Comparison of ENCODE assay signal across 19 cellular contexts in genomic region chr16:51167170-51167710, GRCh38. TPM values are rescaled to one million over a fixed set of nuclear protein-coding genes. Genes with fewer than 3 reads are reported as not detected.
A peak's percentile ranks its signal among the peaks of the same experiment; 100 is the strongest.
DNase-seq lines count a peak whose midpoint lies in the region; ATAC-seq, FAIRE-seq and TF ChIP-seq lines count a peak whose summit lies in the region.
"Had no signal": no experiment of that assay in that cellular context is flagged by ENCODE, and none has a peak within 500 bp of the region (broad histone marks: within the 10 kb centered on the region; RNA-seq: fewer than 3 reads in every experiment).

No MANE protein-coding gene starts in this region.

- ATAC-seq in HG02938 (IDR thresholded peaks at IDR 0.05; ENCODE audit: unreplicated experiment), result no peak
- ATAC-seq: T-helper 17 cell had no signal

- no peak for FAIRE-seq in bronchial epithelial cell (lab: Jason Lieb, UNC)
- FAIRE-seq: GM12892, H54 had no signal

- H3K9me3 Mint-ChIP-seq in Calu3 (ENCODE audit: low read depth, unreplicated experiment), result no peaks in the 10 kb centered on the region
- H3K9me3 Mint-ChIP-seq: HFFc6 had no signal

- DNase-seq in Calu3 (peak; percentile 30), LNCaP clone FGC (ENCODE audit: low read depth) (peak; percentile 36), bronchial epithelial cell (ENCODE audit: low read depth) (peak; percentile 18), mucosa of gallbladder (ENCODE audit: low spot score) (peak; percentile 36), NOMO-1 treated with dmso at 0.1 percent for 144 hours (lab: John Stamatoyannopoulos, UW; ENCODE audit: unreplicated experiment) (no peak), posterior cingulate gyrus (no peak)
- DNase-seq: ACHN, AML-193, HFFc6, NCI-H1436, NCI-H2081, NCI-H226, NCI-H82, PC-9, SJCRH30, T-helper 17 cell had no signal

- peaks cover 63% of the 10 kb centered on the region for H3K27me3 Mint-ChIP-seq in Calu3 (ENCODE audit: unreplicated experiment)
- H3K27me3 Mint-ChIP-seq: T-helper 17 cell had no signal

- no peaks in the 10 kb centered on the region for H3K27me3 ChIP-seq in bronchial epithelial cell (ENCODE audit: control insufficient read depth, insufficient read depth, low read length)
- H3K27me3 ChIP-seq: SJCRH30 had no signal

- no TSS peak for BruUV-seq in Calu3 (replicated peaks; lab: Mats Ljungman, UMichigan)

- intact Hi-C loops in Calu3 (cut with micrococcal nuclease; ENCODE audit: unreplicated experiment) (loop anchor here (10.0 kb wide), 1 partner anchor 238 kb away; no protein-coding TSS in a partner anchor), posterior cingulate gyrus (cut with DNase I) (no loop called here)

- TF ChIP-seq CTCF in Calu3 (IDR thresholded peaks at IDR 0.05; ENCODE audit: unreplicated experiment), result no peak
- no peak for TF ChIP-seq CTCF in LNCaP clone FGC (IDR thresholded peaks at IDR 0.05; ENCODE audit: control insufficient read depth, extremely low read depth, insufficient read depth)
- no peak for TF ChIP-seq CTCF in bronchial epithelial cell (IDR thresholded peaks at IDR 0.05; ENCODE audit: insufficient read depth, low read length, severe bottlenecking)

- no peaks in the 10 kb centered on the region for H3K36me3 Mint-ChIP-seq in Calu3 (ENCODE audit: insufficient read depth, unreplicated experiment)

- H3K27ac Mint-ChIP-seq in Calu3 (ENCODE audit: unreplicated experiment), result no peak overlapping the region
- H3K27ac Mint-ChIP-seq: HFFc6, T-helper 17 cell had no signal

- no peak overlapping the region for H3K4me3 ChIP-seq in LNCaP clone FGC (ENCODE audit: low read depth, low read length)
- no peak overlapping the region for H3K4me3 ChIP-seq in bronchial epithelial cell (ENCODE audit: low read depth, low read length)
- H3K4me3 ChIP-seq: PC-9, SJCRH30 had no signal

- no peaks in the 10 kb centered on the region for H3K36me3 ChIP-seq in bronchial epithelial cell (ENCODE audit: control insufficient read depth, insufficient read depth, low read length)
- H3K36me3 ChIP-seq: SJCRH30 had no signal

- CTCF ChIA-PET in Calu3 (lab: Charles Lee), result no interaction called here

- no peak overlapping the region for H3K4me3 Mint-ChIP-seq in Calu3 (ENCODE audit: low read depth, unreplicated experiment)
- H3K4me3 Mint-ChIP-seq: HFFc6, T-helper 17 cell had no signal

- peaks cover 8% of the 10 kb centered on the region for H3K4me1 Mint-ChIP-seq in Calu3 (ENCODE audit: low read depth, unreplicated experiment)
- H3K4me1 Mint-ChIP-seq: T-helper 17 cell had no signal

RNA-seq across cellular contexts. Expression of gene SALL1, which starts 16.2 kb away (rescaled TPM):
- total RNA-seq in Calu3 (2022) (not detected in 2 replicates), bronchial epithelial cell (not detected in 2 replicates), mucosa of gallbladder (1.2 TPM)
- total RNA-seq: PC-9, T-helper 17 cell had no signal

Comparison
In these comparisons a context has a peak if more than half of its experiments do, and no peak if none do; other contexts are left out.
1. DNase-seq: peak in Calu3 (single experiment), LNCaP clone FGC (single experiment), bronchial epithelial cell (single experiment) and mucosa of gallbladder (single experiment); none in NOMO-1 treated with dmso at 0.1 percent for 144 hours (single experiment) and posterior cingulate gyrus (0 of 10).